ENCODE assay signal across 14 cellular contexts in the genomic region with DNA sequence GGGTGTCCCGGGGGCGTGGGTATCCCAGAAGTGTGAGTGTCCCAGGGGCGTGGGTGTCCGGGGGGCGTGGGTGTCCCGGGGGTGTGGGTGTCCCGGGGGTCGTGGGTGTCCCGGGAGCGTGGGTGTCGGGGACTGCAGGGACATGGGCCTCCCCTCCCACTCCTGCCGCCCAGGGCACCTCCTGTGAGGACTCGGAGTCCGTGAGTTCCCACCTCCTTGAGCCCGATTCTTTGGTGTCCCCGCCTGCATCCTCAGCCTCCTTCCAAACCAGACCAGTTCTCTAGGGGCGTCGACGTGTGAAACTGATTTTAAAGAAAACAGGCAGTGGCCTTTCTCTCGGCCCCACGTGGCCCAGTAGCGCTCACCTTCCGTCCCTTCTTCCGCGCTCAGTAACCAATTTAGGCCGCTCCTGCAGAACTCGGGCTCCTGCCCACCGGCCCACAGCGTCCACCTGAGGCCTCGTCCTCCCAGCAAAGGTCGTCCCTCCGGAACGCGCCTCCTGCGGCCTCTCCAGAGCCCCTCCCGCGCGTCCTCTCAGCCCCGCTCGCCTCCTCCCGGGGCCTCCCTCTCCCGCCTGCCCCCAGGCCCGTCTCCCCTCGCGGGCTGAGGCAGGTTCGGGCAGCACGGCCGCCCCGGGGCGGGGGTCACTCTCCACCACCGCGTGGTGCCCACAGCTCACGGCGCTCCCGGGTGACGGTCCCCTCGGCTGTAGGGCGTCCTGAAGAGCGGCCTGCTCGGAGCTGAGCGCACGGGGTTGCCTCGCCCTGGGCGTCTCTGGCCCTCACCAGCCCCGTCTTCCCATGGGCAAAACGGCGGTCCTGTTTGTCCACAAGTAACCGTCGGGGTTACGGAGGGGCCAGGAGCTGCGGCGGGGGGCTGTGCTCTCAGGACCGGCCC. TPM values are rescaled to one million over a fixed set of nuclear protein-coding genes. Genes with fewer than 3 reads are reported as not detected.
DNase-seq lines count a peak whose midpoint lies in the region; ATAC-seq and TF ChIP-seq lines count a peak whose summit lies in the region.
"Had no signal": no experiment of that assay in that cellular context is flagged by ENCODE, and none has a peak within 500 bp of the region (broad histone marks: within the 10 kb centered on the region; RNA-seq: fewer than 3 reads in every experiment).

No MANE protein-coding gene starts in this region.

- no peak overlapping the region for H3K27ac ChIP-seq in CD4-positive, alpha-beta memory T cell (ENCODE audit: low read depth, low read length)
- no peak overlapping the region for H3K27ac ChIP-seq in RWPE2 (ENCODE audit: poor library complexity, severe bottlenecking)
- H3K27ac ChIP-seq in hepatocyte = no peak overlapping the region
- no peak overlapping the region for H3K27ac ChIP-seq in SJCRH30

- peaks cover 0 to 2% of the 10 kb centered on the region in 2 donors for H3K27me3 Mint-ChIP-seq in CD4-positive, alpha-beta memory T cell

- ATAC-seq in RWPE2 (ENCODE audit: low read depth) (no peak), GM19467 (IDR thresholded peaks at IDR 0.05; ENCODE audit: unreplicated experiment) (no peak)

- POLR2A ChIA-PET in CD4-positive, alpha-beta memory T cell (lab: Charles Lee; ENCODE audit: partially characterized antibody) = interaction anchor here (1.9 kb wide), 1 partner anchor 101 kb away, joined by 5 read pairs; a partner anchor contains a TSS

- H4K20me1 ChIP-seq in hepatocyte (ENCODE audit: insufficient read depth, poor library complexity, severe bottlenecking) = no peaks in the 10 kb centered on the region

- no peaks in the 10 kb centered on the region for H3K9me3 Mint-ChIP-seq in CD4-positive, alpha-beta memory T cell

- H3K9me2 ChIP-seq in hepatocyte (replicated peaks; ENCODE audit: insufficient read depth) = no peaks in the 10 kb centered on the region

- H3K4me3 Mint-ChIP-seq in CD4-positive, alpha-beta memory T cell = peak overlapping the region in 7 of 8 donors; percentile 21 to 71 (median 59)

- 54% methylated on average over 49 of the region's 73 CpGs for WGBS in hepatocyte (ENCODE audit: low lambda C conversion rate, missing lambda C conversion rate)

- H3K4me1 Mint-ChIP-seq in CD4-positive, alpha-beta memory T cell = no peaks in the 10 kb centered on the region

- peak overlapping the region; percentile 56 for H2AFZ ChIP-seq in hepatocyte

- H3K36me3 Mint-ChIP-seq in CD4-positive, alpha-beta memory T cell = no peaks in the 10 kb centered on the region

- H3K4me1 ChIP-seq in CD4-positive, alpha-beta memory T cell (ENCODE audit: insufficient read depth, low read length) = peaks cover 4% of the 10 kb centered on the region
- H3K4me1 ChIP-seq in RWPE2 (ENCODE audit: insufficient read depth, poor library complexity, severe bottlenecking) = no peaks in the 10 kb centered on the region
- H3K4me1 ChIP-seq in hepatocyte (ENCODE audit: insufficient read depth) = peaks cover 19% of the 10 kb centered on the region
- H3K4me1 ChIP-seq in SJCRH30 = no peaks in the 10 kb centered on the region

- intact Hi-C loops in CD4-positive, alpha-beta memory T cell (cut with micrococcal nuclease) = no loop called here
- intact Hi-C loops in posterior cingulate gyrus (cut with DNase I) = no loop called here

- H3K4me3 ChIP-seq in CD4-positive, alpha-beta memory T cell (ENCODE audit: low read length in 2 of 2) = peak overlapping the region in 1 of 2 donors; percentile 38
- H3K4me3 ChIP-seq in RWPE2 (ENCODE audit: severe bottlenecking) (no peak overlapping the region), hepatocyte (no peak overlapping the region), SJCRH30 (no peak overlapping the region)

- H3K4me2 ChIP-seq in hepatocyte = peak overlapping the region; percentile 85

- H3K27ac Mint-ChIP-seq in CD4-positive, alpha-beta memory T cell = no peak overlapping the region

- DNase-seq in CD4-positive, alpha-beta memory T cell = no peak
- DNase-seq in RWPE2 (ENCODE audit: low spot score) = peak; percentile 61
- no peak for DNase-seq in hepatocyte (ENCODE audit: low spot score)
- peak in 7 of 10 donors; percentile 1 to 76 (median 21) for DNase-seq in posterior cingulate gyrus
- DNase-seq in SJCRH30 = no peak
- no peak for DNase-seq in inferior parietal cortex (ENCODE audit: extremely low spot score)
- DNase-seq in NCI-H345 treated with DMSO at 0.1 percent for 48 hours (lab: John Stamatoyannopoulos, UW; ENCODE audit: unreplicated experiment) = no peak
- DNase-seq: KBM-7, NCI-H345 had no signal

- peaks cover 4% of the 10 kb centered on the region for H3K27me3 ChIP-seq in CD4-positive, alpha-beta memory T cell (ENCODE audit: insufficient read depth, low read length)
- peaks cover 19% of the 10 kb centered on the region for H3K27me3 ChIP-seq in RWPE2 (ENCODE audit: insufficient read depth, poor library complexity, severe bottlenecking)
- peaks cover 15% of the 10 kb centered on the region for H3K27me3 ChIP-seq in hepatocyte
- H3K27me3 ChIP-seq in SJCRH30 = no peaks in the 10 kb centered on the region

- TF ChIP-seq CTCF in RWPE2 (IDR thresholded peaks at IDR 0.05; ENCODE audit: poor library complexity, severe bottlenecking) (no peak), hepatocyte (IDR thresholded peaks at IDR 0.05; ENCODE audit: poor library complexity) (no peak)

- no peaks in the 10 kb centered on the region for H3K36me3 ChIP-seq in CD4-positive, alpha-beta memory T cell (ENCODE audit: insufficient read depth, low read length)
- H3K36me3 ChIP-seq in RWPE2 (ENCODE audit: low read depth) = no peaks in the 10 kb centered on the region
- no peaks in the 10 kb centered on the region for H3K36me3 ChIP-seq in hepatocyte (replicated peaks; ENCODE audit: insufficient read depth, low read depth)
- no peaks in the 10 kb centered on the region for H3K36me3 ChIP-seq in SJCRH30

- CTCF ChIA-PET in CD4-positive, alpha-beta memory T cell (lab: Charles Lee; ENCODE audit: partially characterized antibody) = no interaction called here

- H3K79me2 ChIP-seq in hepatocyte = no peaks in the 10 kb centered on the region

- no peaks in the 10 kb centered on the region for H3K9me3 ChIP-seq in CD4-positive, alpha-beta memory T cell (ENCODE audit: control insufficient read depth in 1 of 2, low read length in 2 of 2)
- H3K9me3 ChIP-seq in RWPE2 (ENCODE audit: severe bottlenecking) (no peaks in the 10 kb centered on the region), hepatocyte (ENCODE audit: low read depth) (no peaks in the 10 kb centered on the region), SJCRH30 (replicated peaks) (no peaks in the 10 kb centered on the region)

RNA-seq across cellular contexts. Expression of a gene that starts 3.8 kb away (rescaled TPM):
- not detected for total RNA-seq in CD4-positive, alpha-beta memory T cell
- polyA plus RNA-seq in CD4-positive, alpha-beta memory T cell = not detected
- total RNA-seq in hepatocyte = 20.2 and 24.0 TPM in 2 replicates
- 7.0 and 12.6 TPM in 2 replicates for polyA plus RNA-seq in hepatocyte
- total RNA-seq in SJCRH30 (2014; rRNA removed; shearing (Covaris generic)) = not detected in 2 replicates
- total RNA-seq: bronchial epithelial cell, lung microvascular endothelial cell, SK-MEL-5 had no signal

RNA-seq across cellular contexts. Expression of a gene that starts 13.2 kb away (rescaled TPM):
- not detected for total RNA-seq in CD4-positive, alpha-beta memory T cell
- not detected for polyA plus RNA-seq in CD4-positive, alpha-beta memory T cell
- 127 and 148 TPM in 2 replicates for total RNA-seq in hepatocyte
- 141 and 143 TPM in 2 replicates for polyA plus RNA-seq in hepatocyte
- total RNA-seq in SJCRH30 (2014; rRNA removed; shearing (Covaris generic)) = 0.16 and 0.56 TPM in 2 replicates
- total RNA-seq: SK-MEL-5 had no signal

RNA-seq across cellular contexts. Expression of a gene that starts 49.0 kb away (rescaled TPM):
- total RNA-seq in CD4-positive, alpha-beta memory T cell = not detected
- polyA plus RNA-seq in CD4-positive, alpha-beta memory T cell = under 1 TPM in 1 of 2 donors, not detected in 1; 0.32 TPM
- 4.7 and 5.4 TPM in 2 replicates for total RNA-seq in hepatocyte
- polyA plus RNA-seq in hepatocyte = 4.7 and 8.0 TPM in 2 replicates
- not detected in 2 replicates for total RNA-seq in SJCRH30 (2014; rRNA removed; shearing (Covaris generic))
- total RNA-seq: bronchial epithelial cell, SK-MEL-5, temporal lobe had no signal

Comparison
In these comparisons a context has a peak if more than half of its experiments do, and no peak if none do; other contexts are left out.
1. DNase-seq: peak in RWPE2 (single experiment) and posterior cingulate gyrus (7 of 10); none in CD4-positive, alpha-beta memory T cell (0 of 5), hepatocyte (single experiment), SJCRH30 (0 of 2), inferior parietal cortex (single experiment) and NCI-H345 treated with DMSO at 0.1 percent for 48 hours (single experiment).
2. RNA of a gene that starts 3.8 kb away (total RNA-seq): 20.2 to 24.0 TPM in hepatocyte; not detected in CD4-positive, alpha-beta memory T cell and not detected in SJCRH30; every median in the first group is over 10 times any median in the second.
3. RNA of a gene that starts 13.2 kb away (total RNA-seq): 127 to 148 TPM in hepatocyte; 0.16 to 0.56 TPM in SJCRH30 and not detected in CD4-positive, alpha-beta memory T cell; every median in the first group is over 10 times any median in the second.